8 cellular contexts compared by ENCODE assay signal in genomic region chrX:154603438-154604430, GRCh38. TPM values are rescaled to one million over a fixed set of nuclear protein-coding genes. Genes with fewer than 3 reads are reported as not detected.
DNase-seq lines count a peak whose midpoint lies in the region; ATAC-seq, FAIRE-seq and TF ChIP-seq lines count a peak whose summit lies in the region.
"Had no signal": no experiment of that assay in that cellular context is flagged by ENCODE, and none has a peak within 500 bp of the region (broad histone marks: within the 10 kb centered on the region; RNA-seq: fewer than 3 reads in every experiment).

No MANE protein-coding gene starts in this region.

- H3K79me2 ChIP-seq in astrocyte (ENCODE audit: insufficient read depth, low read length): no peaks in the 10 kb centered on the region

- no peak overlapping the region for H2AFZ ChIP-seq in astrocyte (ENCODE audit: low read depth, low read length)

- H3K4me1 Mint-ChIP-seq in HFFc6 (ENCODE audit: low read depth): peaks cover 37% of the 10 kb centered on the region
- H3K4me1 Mint-ChIP-seq in astrocyte (ENCODE audit: low read depth, unreplicated experiment): peaks cover 17% of the 10 kb centered on the region

- H4K20me1 ChIP-seq in astrocyte (ENCODE audit: insufficient read depth, low read length): no peaks in the 10 kb centered on the region

- peak; percentile 97 for FAIRE-seq in astrocyte (lab: Jason Lieb, UNC)

- TF ChIP-seq CTCF in HFFc6 (IDR thresholded peaks at IDR 0.05) (no peak), astrocyte (IDR thresholded peaks at IDR 0.05; ENCODE audit: insufficient read depth, low read depth, low read length) (no peak), omental fat pad (IDR thresholded peaks at IDR 0.05) (no peak)

- H3K36me3 Mint-ChIP-seq in HFFc6 (ENCODE audit: low read depth) (0 out of 2 replicates have a peak, but pooled peaks cover 4% of the 10 kb centered on the region), astrocyte (ENCODE audit: low read depth, unreplicated experiment) (no peaks in the 10 kb centered on the region)

- H3K4me2 ChIP-seq in astrocyte (ENCODE audit: low read length): peak overlapping the region; percentile 16

- H3K27ac Mint-ChIP-seq in HFFc6: no peak overlapping the region
- H3K27ac Mint-ChIP-seq in astrocyte (ENCODE audit: unreplicated experiment): no peak overlapping the region

- H3K9ac ChIP-seq in astrocyte (ENCODE audit: low read length): no peak overlapping the region

- H3K4me3 ChIP-seq in astrocyte (ENCODE audit: insufficient read depth, low read depth, low read length): no peak overlapping the region
- H3K4me3 ChIP-seq: tibial artery had no signal

- H3K4me1 ChIP-seq in astrocyte (ENCODE audit: insufficient read depth, low read length): peaks cover 21% of the 10 kb centered on the region

- H3K27ac ChIP-seq in astrocyte (ENCODE audit: low read depth, low read length): no peak overlapping the region
- H3K27ac ChIP-seq: tibial artery had no signal

- no peaks in the 10 kb centered on the region for H3K36me3 ChIP-seq in astrocyte (ENCODE audit: insufficient read depth, low read length)
- H3K36me3 ChIP-seq: tibial artery had no signal

- H3K27me3 Mint-ChIP-seq in HFFc6 (ENCODE audit: insufficient read depth): peaks cover 12% of the 10 kb centered on the region
- peaks cover 3% of the 10 kb centered on the region for H3K27me3 Mint-ChIP-seq in astrocyte (ENCODE audit: low read depth, unreplicated experiment)

- DNase-seq in HFFc6 (peak; percentile 48), astrocyte (ENCODE audit: low read depth) (peak; percentile 72), omental fat pad (ENCODE audit: low spot score) (no peak), GM19238 (ENCODE audit: insufficient read length, low spot score) (no peak)
- DNase-seq: retina had no signal

- H3K4me3 Mint-ChIP-seq in HFFc6 (no peak overlapping the region), astrocyte (ENCODE audit: unreplicated experiment) (no peak overlapping the region)

- no peaks in the 10 kb centered on the region for H3K9me3 Mint-ChIP-seq in HFFc6
- H3K9me3 Mint-ChIP-seq in astrocyte (ENCODE audit: unreplicated experiment): no peaks in the 10 kb centered on the region

- H3K9me3 ChIP-seq in astrocyte (ENCODE audit: insufficient read depth, low read depth, low read length): no peaks in the 10 kb centered on the region
- H3K9me3 ChIP-seq: tibial artery had no signal

- ATAC-seq in omental fat pad (ENCODE audit: low FRiP score) (peak; percentile 53), HG03159 (IDR thresholded peaks at IDR 0.05; ENCODE audit: unreplicated experiment) (no peak), GM21447 (IDR thresholded peaks at IDR 0.05; ENCODE audit: unreplicated experiment) (no peak)

- H3K27me3 ChIP-seq in astrocyte (ENCODE audit: insufficient read depth, low read length): no peaks in the 10 kb centered on the region
- H3K27me3 ChIP-seq: tibial artery had no signal

RNA-seq across cellular contexts. Expression of gene CTAG1B, which starts 15.3 kb away (rescaled TPM):
- not detected for total RNA-seq in HFFc6 (2021; fragmentation: NEBNext Ultra II Directional; extraction: Animal tissue kit (Norgen Biotek cat#: 25700))
- total RNA-seq in astrocyte (not detected in 2 replicates), omental fat pad (not detected)

RNA-seq across cellular contexts. Expression of gene CTAG1A, which starts 18.8 kb away (rescaled TPM):
- total RNA-seq in HFFc6 (2021; fragmentation: NEBNext Ultra II Directional; extraction: Animal tissue kit (Norgen Biotek cat#: 25700)): not detected
- not detected in 2 replicates for total RNA-seq in astrocyte
- total RNA-seq in omental fat pad: not detected

RNA-seq across cellular contexts. Expression of gene CTAG2, which starts 49.6 kb away (rescaled TPM):
- not detected for total RNA-seq in HFFc6 (2021; fragmentation: NEBNext Ultra II Directional; extraction: Animal tissue kit (Norgen Biotek cat#: 25700))
- total RNA-seq in astrocyte (not detected in 2 replicates), omental fat pad (not detected)

RNA-seq across cellular contexts. Expression of gene IKBKG, which starts 56.3 kb away (rescaled TPM):
- total RNA-seq in HFFc6 (2021; fragmentation: NEBNext Ultra II Directional; extraction: Animal tissue kit (Norgen Biotek cat#: 25700)): 10 to 100 TPM; 32.5 to 38.9 (median 37.5) TPM
- total RNA-seq in astrocyte (21.4 and 22.3 TPM in 2 replicates), omental fat pad (10 to 100 TPM in 3 of 4 donors, 1 to 10 TPM in 1; 7.5 to 15.4 (median 12.3) TPM)

RNA-seq across cellular contexts. Expression of gene G6PD, which starts 57.1 kb away (rescaled TPM):
- total RNA-seq in HFFc6 (2021; fragmentation: NEBNext Ultra II Directional; extraction: Animal tissue kit (Norgen Biotek cat#: 25700)): 100 to 1,000 TPM; 119 to 226 (median 192) TPM
- 54.1 and 62.8 TPM in 2 replicates for total RNA-seq in astrocyte
- total RNA-seq in omental fat pad: 10 to 100 TPM; 42.1 to 76.7 (median 58.5) TPM

Comparison
In these comparisons a context has a peak if more than half of its experiments do, and no peak if none do; other contexts are left out.
1. DNase-seq: peak in HFFc6 (single experiment) and astrocyte (single experiment); none in omental fat pad (single experiment) and GM19238 (single experiment).